35 cellular contexts compared by ENCODE assay signal in genomic region chr3:53763353-53763752, GRCh38.
"Had no signal": no experiment of that assay in that cellular context is flagged by ENCODE, and none has a peak within 500 bp of the region (broad histone marks: within the 10 kb centered on the region; RNA-seq: fewer than 3 reads in every experiment).

No MANE protein-coding gene starts in this region.

- H3K4me3 Mint-ChIP-seq: activated CD4-positive, alpha-beta T cell treated with anti-CD3 and anti-CD28 coated beads for 36 hours; activated CD4-positive, alpha-beta T cell treated with anti-CD3 and anti-CD28 coated beads, Interleukin-2, amount 10 ng/mL, durations not matched to agents 7 days and 5 days; activated CD8-positive, alpha-beta T cell treated with anti-CD3 and anti-CD28 coated beads, Interleukin-2, amount 10 ng/mL, durations not matched to agents 7 days and 5 days; activated naive CD4-positive, alpha-beta T cell treated with anti-CD3 and anti-CD28 coated beads for 36 hours; activated T-cell treated with anti-CD3 and anti-CD28 coated beads, Interleukin-2, amount 50 U/mL, for 24 hours; T-helper 1 cell treated with Interleukin-12 subunit alpha and Interleukin-12 subunit beta and Interleukin-4 antibody, amounts not matched to agents 30 μg/mL and 1 μg/mL, for 36 hours; T-helper 2 cell treated with Interferon-gamma antibody and Interleukin-4, amounts not matched to agents 5 μg/mL and 100 μg/mL, for 36 hours; WTC11 had no signal

- H3K27ac ChIP-seq: adrenal gland, breast epithelium, Peyer's patch, SJSA1 had no signal

- H3K27me3 Mint-ChIP-seq: activated CD4-positive, alpha-beta T cell treated with anti-CD3 and anti-CD28 coated beads for 36 hours had no signal

- H3K9me3 Mint-ChIP-seq: activated CD4-positive, alpha-beta T cell treated with anti-CD3 and anti-CD28 coated beads, Interleukin-2, amount 10 ng/mL, durations not matched to agents 7 days and 5 days; activated naive CD4-positive, alpha-beta T cell treated with anti-CD3 and anti-CD28 coated beads for 36 hours; activated naive CD4-positive, alpha-beta T cell treated with anti-CD3 and anti-CD28 coated beads, Interleukin-2, amount 50 U/mL, for 72 hours; activated T-cell treated with anti-CD3 and anti-CD28 coated beads, Interleukin-2, amount 50 U/mL, for 24 hours; T-helper 1 cell treated with Interleukin-12 subunit alpha and Interleukin-12 subunit beta and Interleukin-4 antibody, amounts not matched to agents 30 μg/mL and 1 μg/mL, for 36 hours; T-helper 2 cell treated with Interferon-gamma antibody and Interleukin-4, amounts not matched to agents 5 μg/mL and 100 μg/mL, for 36 hours; WTC11 had no signal

- FAIRE-seq: astrocyte, TTC549 had no signal

- H3K4me1 ChIP-seq: adrenal gland, breast epithelium, Peyer's patch, SJSA1 had no signal

- DNase-seq: activated CD4-positive, alpha-beta T cell treated with anti-CD3 and anti-CD28 coated beads for 36 hours; activated CD4-positive, alpha-beta T cell treated with anti-CD3 and anti-CD28 coated beads, Interleukin-2, amount 10 ng/mL, durations not matched to agents 7 days and 5 days; activated CD4-positive, alpha-beta T cell treated with anti-CD3 and anti-CD28 coated beads, Interleukin-2, amount 50 U/mL, for 48 hours; activated CD8-positive, alpha-beta T cell treated with anti-CD3 and anti-CD28 coated beads, Interleukin-2, amount 10 ng/mL, durations not matched to agents 7 days and 5 days; activated gamma-delta T cell treated with Interleukin-2 at 50 U/mL for 16 hours; activated naive CD4-positive, alpha-beta T cell treated with anti-CD3 and anti-CD28 coated beads for 36 hours; activated T-cell treated with anti-CD3 and anti-CD28 coated beads, Interleukin-2, amount 50 U/mL, for 24 hours; adrenal gland; body of pancreas; cerebellar nuclear complex; Karpas-422; KBM-7; NCI-H1048; NCI-H1105 treated with DMSO at 0.1 percent for 48 hours; NCI-H1436; NCI-H1694; NCI-H1930; NCI-H2081 treated with DMSO at 0.1 percent for 48 hours; NCI-H226; NCI-H446 treated with DMSO at 0.1 percent for 48 hours; NCI-H774; PC-3; Peyer's patch; RPMI8226; SHP77 treated with DMSO at 0.1 percent for 48 hours; SK-N-SH had no signal

- H3K4me2 ChIP-seq: SK-N-SH had no signal

- H3K27me3 ChIP-seq: adrenal gland, body of pancreas, breast epithelium, Peyer's patch, SJSA1 had no signal

- H3K36me3 Mint-ChIP-seq: activated naive CD4-positive, alpha-beta T cell treated with anti-CD3 and anti-CD28 coated beads, Interleukin-2, amount 50 U/mL, for 72 hours; WTC11 had no signal

- ATAC-seq: activated CD4-positive, alpha-beta T cell treated with anti-CD3 and anti-CD28 coated beads for 36 hours; activated CD4-positive, CD25-positive, alpha-beta regulatory T cell treated with anti-CD3 and anti-CD28 coated beads, Interleukin-2, amount 50 U/mL, for 24 hours; activated CD8-positive, alpha-beta T cell treated with anti-CD3 and anti-CD28 coated beads, Interleukin-2, amount 10 ng/mL, durations not matched to agents 7 days and 5 days; activated naive CD4-positive, alpha-beta T cell treated with anti-CD3 and anti-CD28 coated beads, Interleukin-2, amount 50 U/mL, for 72 hours; PC-3; WTC11 had no signal

- H3K27ac Mint-ChIP-seq: activated CD4-positive, alpha-beta T cell treated with anti-CD3 and anti-CD28 coated beads for 36 hours; activated CD4-positive, alpha-beta T cell treated with anti-CD3 and anti-CD28 coated beads, Interleukin-2, amount 10 ng/mL, durations not matched to agents 7 days and 5 days; activated CD8-positive, alpha-beta T cell treated with anti-CD3 and anti-CD28 coated beads, Interleukin-2, amount 10 ng/mL, durations not matched to agents 7 days and 5 days; activated naive CD4-positive, alpha-beta T cell treated with anti-CD3 and anti-CD28 coated beads for 36 hours; activated naive CD4-positive, alpha-beta T cell treated with anti-CD3 and anti-CD28 coated beads, Interleukin-2, amount 50 U/mL, for 72 hours; activated T-cell treated with anti-CD3 and anti-CD28 coated beads, Interleukin-2, amount 50 U/mL, for 24 hours; T-helper 1 cell treated with Interleukin-12 subunit alpha and Interleukin-12 subunit beta and Interleukin-4 antibody, amounts not matched to agents 30 μg/mL and 1 μg/mL, for 36 hours; T-helper 2 cell treated with Interferon-gamma antibody and Interleukin-4, amounts not matched to agents 5 μg/mL and 100 μg/mL, for 36 hours; WTC11 had no signal

- H3K9me3 ChIP-seq: adrenal gland, body of pancreas, breast epithelium, Peyer's patch, SJSA1, SK-N-SH had no signal

- H3K4me1 Mint-ChIP-seq: activated CD4-positive, alpha-beta T cell treated with anti-CD3 and anti-CD28 coated beads for 36 hours; activated CD4-positive, alpha-beta T cell treated with anti-CD3 and anti-CD28 coated beads, Interleukin-2, amount 10 ng/mL, durations not matched to agents 7 days and 5 days had no signal

- H3K9ac ChIP-seq: SK-N-SH had no signal

- H3K4me3 ChIP-seq: adrenal gland, body of pancreas, breast epithelium, Peyer's patch, SJSA1 had no signal

- H3K36me3 ChIP-seq: breast epithelium, SJSA1 had no signal
